In genomic region chr22:45268958-45269844, GRCh38 we compare ENCODE assay signal across 8 cellular contexts. TPM values are rescaled to one million over a fixed set of nuclear protein-coding genes. Genes with fewer than 3 reads are reported as not detected.
DNase-seq lines count a peak whose midpoint lies in the region; ATAC-seq and TF ChIP-seq lines count a peak whose summit lies in the region.

No MANE protein-coding gene starts in this region.

- no peaks in the 10 kb centered on the region for H3K36me3 Mint-ChIP-seq in Caco-2 (ENCODE audit: insufficient read depth, unreplicated experiment)
- H3K36me3 Mint-ChIP-seq in activated CD4-positive, alpha-beta T cell treated with anti-CD3 and anti-CD28 coated beads, Interleukin-2, amount 10 ng/mL, durations not matched to agents 24 days and 14 days (ENCODE audit: low read depth), result peaks cover 3% of the 10 kb centered on the region

- DNase-seq in Caco-2 (peak; percentile 76 to 94), HCEC 1CT (peak; percentile 52), NCI-H2196 treated with DMSO at 0.1 percent for 48 hours (lab: John Stamatoyannopoulos, UW; ENCODE audit: unreplicated experiment) (peak; percentile 37), coronary artery (ENCODE audit: low spot score) (no peak), left kidney (ENCODE audit: low read depth, low spot score) (peak; percentile 92)
- peak; percentile 97 for DNase-seq in activated CD4-positive, alpha-beta T cell treated with anti-CD3 and anti-CD28 coated beads, Interleukin-2, amount 10 ng/mL, durations not matched to agents 24 days and 14 days
- DNase-seq in stimulated activated CD4-positive, alpha-beta T cell treated with anti-CD3 and anti-CD28 coated beads, Interleukin-1b, Interleukin-23, amount 100 ng/mL, for 4 hours (ENCODE audit: low read depth in 2 of 2), result peak; percentile 84 to 90

- H3K9me3 Mint-ChIP-seq in Caco-2 (ENCODE audit: unreplicated experiment), result no peaks in the 10 kb centered on the region
- H3K9me3 Mint-ChIP-seq in activated CD4-positive, alpha-beta T cell treated with anti-CD3 and anti-CD28 coated beads, Interleukin-2, amount 10 ng/mL, durations not matched to agents 24 days and 14 days, result no peaks in the 10 kb centered on the region

- TSS peak; percentile 45 for BruUV-seq in Caco-2 (replicated peaks; lab: Mats Ljungman, UMichigan)

- CTCF ChIA-PET in Caco-2 (lab: Charles Lee), result no interaction called here

- no peaks in the 10 kb centered on the region for H3K9me3 ChIP-seq in Caco-2

- no peak for ATAC-seq in GM18511 (IDR thresholded peaks at IDR 0.05; ENCODE audit: unreplicated experiment)

- peak overlapping the region; percentile 95 for H3K4me3 Mint-ChIP-seq in Caco-2 (ENCODE audit: unreplicated experiment)
- H3K4me3 Mint-ChIP-seq in activated CD4-positive, alpha-beta T cell treated with anti-CD3 and anti-CD28 coated beads, Interleukin-2, amount 10 ng/mL, durations not matched to agents 24 days and 14 days, result peak overlapping the region; percentile 84

- TF ChIP-seq CTCF in Caco-2 (IDR thresholded peaks at IDR 0.05; ENCODE audit: insufficient read depth in 1 of 2, low read depth in 1 of 2, low read length in 1 of 2, severe bottlenecking in 1 of 2, unreplicated experiment in 1 of 2) (peak; percentile 51 to 88), coronary artery (IDR thresholded peaks at IDR 0.05) (peak; percentile 87)

- H3K4me3 ChIP-seq in Caco-2 (ENCODE audit: low read depth, low read length) (peak overlapping the region; percentile 76), coronary artery (peak overlapping the region; percentile 68)

- intact Hi-C loops in Caco-2 (cut with micrococcal nuclease; ENCODE audit: unreplicated experiment), result loop anchor here (1.0 kb wide), 1 partner anchor 166 kb away; no protein-coding TSS in a partner anchor
- intact Hi-C loops in activated CD4-positive, alpha-beta T cell treated with anti-CD3 and anti-CD28 coated beads, Interleukin-2, amount 10 ng/mL, durations not matched to agents 24 days and 14 days (cut with micrococcal nuclease), result loop anchor here (1.0 to 2.0 kb wide), 3 partner anchors 40 to 166 kb away; partner anchors contain the start of gene FAM118A

- H3K36me3 ChIP-seq in Caco-2 (ENCODE audit: control insufficient read depth, insufficient read depth, low read length), result no peaks in the 10 kb centered on the region

- H3K4me1 ChIP-seq in Caco-2, result peaks cover 42% of the 10 kb centered on the region

- peaks cover 28% of the 10 kb centered on the region for H3K4me1 Mint-ChIP-seq in Caco-2 (ENCODE audit: low read depth, unreplicated experiment)
- peaks cover 12% of the 10 kb centered on the region for H3K4me1 Mint-ChIP-seq in activated CD4-positive, alpha-beta T cell treated with anti-CD3 and anti-CD28 coated beads, Interleukin-2, amount 10 ng/mL, durations not matched to agents 24 days and 14 days

- H3K27ac Mint-ChIP-seq in Caco-2 (ENCODE audit: unreplicated experiment), result peak overlapping the region; percentile 95
- peak overlapping the region; percentile 83 for H3K27ac Mint-ChIP-seq in activated CD4-positive, alpha-beta T cell treated with anti-CD3 and anti-CD28 coated beads, Interleukin-2, amount 10 ng/mL, durations not matched to agents 24 days and 14 days

- peak overlapping the region in 1 of 2 donors; percentile 56 for H3K27ac ChIP-seq in coronary artery

- POLR2A ChIA-PET in Caco-2 (lab: Charles Lee), result interaction anchor here (1.0 kb wide), 1 partner anchor 10 kb away, joined by 4 read pairs; no protein-coding TSS in a partner anchor

- H3K27me3 ChIP-seq in Caco-2 (replicated peaks; ENCODE audit: control insufficient read depth, insufficient read depth, low read length), result no peaks in the 10 kb centered on the region

- H3K27me3 Mint-ChIP-seq in Caco-2 (ENCODE audit: insufficient read depth, unreplicated experiment), result no peaks in the 10 kb centered on the region
- peaks cover 37% of the 10 kb centered on the region for H3K27me3 Mint-ChIP-seq in activated CD4-positive, alpha-beta T cell treated with anti-CD3 and anti-CD28 coated beads, Interleukin-2, amount 10 ng/mL, durations not matched to agents 24 days and 14 days

RNA-seq across cellular contexts. Expression of gene UPK3A, which starts 15.5 kb away (rescaled TPM):
- total RNA-seq in Caco-2 (2022), result 1.9 and 2.0 TPM in 2 replicates
- total RNA-seq in activated CD4-positive, alpha-beta T cell treated with anti-CD3 and anti-CD28 coated beads, Interleukin-2, amount 10 ng/mL, durations not matched to agents 24 days and 14 days, result not detected in 2 replicates

RNA-seq across cellular contexts. Expression of gene KIAA0930, which starts 28.5 kb away (rescaled TPM):
- 34.7 and 38.8 TPM in 2 replicates for total RNA-seq in Caco-2 (2022)
- 45.3 and 45.6 TPM in 2 replicates for total RNA-seq in activated CD4-positive, alpha-beta T cell treated with anti-CD3 and anti-CD28 coated beads, Interleukin-2, amount 10 ng/mL, durations not matched to agents 24 days and 14 days

RNA-seq across cellular contexts. Expression of gene FAM118A, which starts 40.5 kb away (rescaled TPM):
- total RNA-seq in Caco-2 (2022), result 120 and 131 TPM in 2 replicates
- total RNA-seq in activated CD4-positive, alpha-beta T cell treated with anti-CD3 and anti-CD28 coated beads, Interleukin-2, amount 10 ng/mL, durations not matched to agents 24 days and 14 days, result 32.0 and 32.5 TPM in 2 replicates
